Comparison of ENCODE assay signal across 12 cellular contexts in genomic region chr19:34218818-34219164, GRCh38. TPM values are rescaled to one million over a fixed set of nuclear protein-coding genes. Genes with fewer than 3 reads are reported as not detected.
DNase-seq lines count a peak whose midpoint lies in the region; ATAC-seq, FAIRE-seq and TF ChIP-seq lines count a peak whose summit lies in the region.
"Had no signal": no experiment of that assay in that cellular context is flagged by ENCODE, and none has a peak within 500 bp of the region (broad histone marks: within the 10 kb centered on the region; RNA-seq: fewer than 3 reads in every experiment).

No MANE protein-coding gene starts in this region.

- no peak overlapping the region for H3K9ac ChIP-seq in BLaER1

- no peak overlapping the region for H3K4me3 ChIP-seq in BLaER1
- no peak overlapping the region for H3K4me3 ChIP-seq in GM23338
- H3K4me3 ChIP-seq: gastroesophageal sphincter, right atrium auricular region had no signal

- FAIRE-seq in islet of Langerhans (lab: Jason Lieb, UNC), result peak; percentile 76

- POLR2A ChIA-PET in activated CD4-positive, alpha-beta memory T cell treated with anti-CD3 and anti-CD28 coated beads, Interleukin-2, amount 10 ng/mL, durations not matched to agents 7 days and 5 days (lab: Charles Lee), result interaction anchor here (0.9 to 1.7 kb wide), 3 partner anchors 14 to 138 kb away, joined by 3 to 7 read pairs (median 3); no protein-coding TSS in a partner anchor
- POLR2A ChIA-PET in RWPE1 (lab: Yijun Ruan, JAX; ENCODE audit: low non-redundant PET), result no interaction called here

- H3K27ac ChIP-seq in BLaER1, result no peak overlapping the region
- 0 out of 2 replicates have a peak overlapping the region, but pooled peaks have one; percentile 10 for H3K27ac ChIP-seq in GM23338 (ENCODE audit: low read depth)
- H3K27ac ChIP-seq in RWPE1, result no peak overlapping the region

- CTCF ChIA-PET in activated CD4-positive, alpha-beta memory T cell treated with anti-CD3 and anti-CD28 coated beads, Interleukin-2, amount 10 ng/mL, durations not matched to agents 7 days and 5 days (lab: Charles Lee), result interaction anchor here (1.0 to 1.9 kb wide), 5 partner anchors 9 to 212 kb away, joined by 3 to 4 read pairs (median 4); no protein-coding TSS in a partner anchor
- CTCF ChIA-PET in RWPE1 (lab: Yijun Ruan, JAX), result interaction anchor here (0.6 kb wide), 1 partner anchor 115 kb away, joined by 4 read pairs; no protein-coding TSS in a partner anchor

- no peaks in the 10 kb centered on the region for H3K9me3 Mint-ChIP-seq in GM23338
- H3K9me3 Mint-ChIP-seq in activated CD4-positive, alpha-beta memory T cell treated with anti-CD3 and anti-CD28 coated beads, Interleukin-2, amount 10 ng/mL, durations not matched to agents 7 days and 5 days, result no peaks in the 10 kb centered on the region
- H3K9me3 Mint-ChIP-seq in CD14-positive monocyte, result peaks cover 0 to 2% (median 0%) of the 10 kb centered on the region in 7 donors

- H3K27ac Mint-ChIP-seq in GM23338 (no peak overlapping the region), CD14-positive monocyte (peak overlapping the region in 3 of 7 donors; percentile 0 to 30 (median 10))
- H3K27ac Mint-ChIP-seq in activated CD4-positive, alpha-beta memory T cell treated with anti-CD3 and anti-CD28 coated beads, Interleukin-2, amount 10 ng/mL, durations not matched to agents 7 days and 5 days, result peak overlapping the region; percentile 36

- H3K4me2 ChIP-seq in BLaER1, result peak overlapping the region; percentile 64
- no peak overlapping the region for H3K4me2 ChIP-seq in GM23338

- H3K4me3 Mint-ChIP-seq in GM23338 (no peak overlapping the region), CD14-positive monocyte (no peak overlapping the region)
- no peak overlapping the region for H3K4me3 Mint-ChIP-seq in activated CD4-positive, alpha-beta memory T cell treated with anti-CD3 and anti-CD28 coated beads, Interleukin-2, amount 10 ng/mL, durations not matched to agents 7 days and 5 days

- no peaks in the 10 kb centered on the region for H3K27me3 ChIP-seq in BLaER1
- H3K27me3 ChIP-seq in GM23338 (ENCODE audit: insufficient read depth), result no peaks in the 10 kb centered on the region
- H3K27me3 ChIP-seq: gastroesophageal sphincter, right atrium auricular region had no signal

- ATAC-seq in GM23338 (no peak), GM21381 (IDR thresholded peaks at IDR 0.05; ENCODE audit: unreplicated experiment) (no peak)
- ATAC-seq: gastroesophageal sphincter had no signal

- no peaks in the 10 kb centered on the region for H3K9me2 ChIP-seq in GM23338 (ENCODE audit: insufficient read depth)

- H3F3A ChIP-seq in GM23338 (replicated peaks; ENCODE audit: low read depth), result peaks cover 17% of the 10 kb centered on the region

- peaks cover 11% of the 10 kb centered on the region for H3K79me2 ChIP-seq in GM23338 (replicated peaks; ENCODE audit: insufficient read depth)

- peaks cover 83% of the 10 kb centered on the region for H3K36me3 ChIP-seq in BLaER1
- peaks cover 56% of the 10 kb centered on the region for H3K36me3 ChIP-seq in GM23338 (ENCODE audit: insufficient read depth)

- H3K4me1 Mint-ChIP-seq in GM23338 (peaks cover 4% of the 10 kb centered on the region), CD14-positive monocyte (peaks cover 9% of the 10 kb centered on the region)
- peaks cover 41% of the 10 kb centered on the region for H3K4me1 Mint-ChIP-seq in activated CD4-positive, alpha-beta memory T cell treated with anti-CD3 and anti-CD28 coated beads, Interleukin-2, amount 10 ng/mL, durations not matched to agents 7 days and 5 days

- DNase-seq in GM23338 (ENCODE audit: low spot score) (no peak), HuH-7.5 (ENCODE audit: low spot score) (no peak), RWPE1 (ENCODE audit: low spot score) (no peak), CD14-positive monocyte (ENCODE audit: low spot score) (no peak)
- DNase-seq in activated CD4-positive, alpha-beta memory T cell treated with anti-CD3 and anti-CD28 coated beads, Interleukin-2, amount 10 ng/mL, durations not matched to agents 7 days and 5 days, result no peak
- DNase-seq: anterior cingulate cortex, Karpas-422 had no signal

- H3K36me3 Mint-ChIP-seq in GM23338 (ENCODE audit: low read depth), result peaks cover 77% of the 10 kb centered on the region
- H3K36me3 Mint-ChIP-seq in activated CD4-positive, alpha-beta memory T cell treated with anti-CD3 and anti-CD28 coated beads, Interleukin-2, amount 10 ng/mL, durations not matched to agents 7 days and 5 days (ENCODE audit: low read depth), result peaks cover 66% of the 10 kb centered on the region
- peaks cover 71 to 77% of the 10 kb centered on the region in 2 donors for H3K36me3 Mint-ChIP-seq in CD14-positive monocyte

- no peaks in the 10 kb centered on the region for H3K9me3 ChIP-seq in BLaER1
- H3K9me3 ChIP-seq: gastroesophageal sphincter, right atrium auricular region had no signal

- intact Hi-C loops in CD14-positive monocyte (cut with micrococcal nuclease), result no loop called here

- TF ChIP-seq CTCF in GM23338 (conservative IDR thresholded peaks at IDR 0.05; ENCODE audit: low read depth in 2 of 2), result no peak
- TF ChIP-seq CTCF in RWPE1 (conservative IDR thresholded peaks at IDR 0.05; ENCODE audit: low read depth), result no peak
- no peak for TF ChIP-seq CTCF in CD14-positive monocyte (IDR thresholded peaks at IDR 0.05)

- no peak overlapping the region for H2AFZ ChIP-seq in GM23338

- H4K20me1 ChIP-seq in BLaER1 (peaks cover 99% of the 10 kb centered on the region), GM23338 (replicated peaks; ENCODE audit: insufficient read depth) (peaks cover 15% of the 10 kb centered on the region; the same call in 1 of the 2 replicates)

- H3K4me1 ChIP-seq in BLaER1 (peaks cover 32% of the 10 kb centered on the region), GM23338 (ENCODE audit: insufficient read depth) (no peaks in the 10 kb centered on the region; the same call in 1 of the 2 replicates)
- H3K4me1 ChIP-seq: right atrium auricular region had no signal

- H3K27me3 Mint-ChIP-seq in GM23338 (ENCODE audit: insufficient read depth, low read depth, poor library complexity) (no peaks in the 10 kb centered on the region), CD14-positive monocyte (ENCODE audit: low read depth in 3 of 3) (no peaks in the 10 kb centered on the region)
- H3K27me3 Mint-ChIP-seq in activated CD4-positive, alpha-beta memory T cell treated with anti-CD3 and anti-CD28 coated beads, Interleukin-2, amount 10 ng/mL, durations not matched to agents 7 days and 5 days, result no peaks in the 10 kb centered on the region

TF ChIP-seq in GM23338, 12 proteins besides CTCF, POLR2A, EP300 and RAD21 (continues in another document):
- TF ChIP-seq STAT1 (IDR thresholded peaks at IDR 0.05; ENCODE audit: unreplicated experiment) (no peak), ZNF331 (CRISPR knock-in tag; IDR thresholded peaks at IDR 0.05; ENCODE audit: low read depth) (no peak), CREB1 (CRISPR knock-in tag; IDR thresholded peaks at IDR 0.05; ENCODE audit: low read depth) (no peak), REST (IDR thresholded peaks at IDR 0.05; ENCODE audit: unreplicated experiment) (no peak)

RNA-seq across cellular contexts. Expression of gene GARRE1, which starts 35.6 kb away (rescaled TPM):
- 16.0 and 19.4 TPM in 2 replicates for total RNA-seq in GM23338 (2014; rRNA removed; shearing (Covaris generic))
- polyA plus RNA-seq in GM23338 (2016; fragmentation: Nextera tagmentation; extraction: Ambion mirVana), result 20.0 and 23.5 TPM in 2 replicates
- total RNA-seq in activated CD4-positive, alpha-beta memory T cell treated with anti-CD3 and anti-CD28 coated beads, Interleukin-2, amount 10 ng/mL, durations not matched to agents 7 days and 5 days, result 10 to 100 TPM; 14.3 to 14.4 TPM
- polyA plus RNA-seq in CD14-positive monocyte, result 1 to 10 TPM; 1.1 to 2.1 TPM

RNA-seq across cellular contexts. Expression of gene LSM14A, which starts 46.5 kb away (rescaled TPM):
- total RNA-seq in GM23338 (2014; rRNA removed; shearing (Covaris generic)), result 148 and 166 TPM in 2 replicates
- polyA plus RNA-seq in GM23338 (2016; fragmentation: Nextera tagmentation; extraction: Ambion mirVana) (98.8 and 109 TPM in 2 replicates), CD14-positive monocyte (10 to 100 TPM; 82.7 to 91.8 TPM)
- 100 to 1,000 TPM; 120 to 129 TPM for total RNA-seq in activated CD4-positive, alpha-beta memory T cell treated with anti-CD3 and anti-CD28 coated beads, Interleukin-2, amount 10 ng/mL, durations not matched to agents 7 days and 5 days
